Comparison of ENCODE assay signal across 1 cellular context in the genomic region with DNA sequence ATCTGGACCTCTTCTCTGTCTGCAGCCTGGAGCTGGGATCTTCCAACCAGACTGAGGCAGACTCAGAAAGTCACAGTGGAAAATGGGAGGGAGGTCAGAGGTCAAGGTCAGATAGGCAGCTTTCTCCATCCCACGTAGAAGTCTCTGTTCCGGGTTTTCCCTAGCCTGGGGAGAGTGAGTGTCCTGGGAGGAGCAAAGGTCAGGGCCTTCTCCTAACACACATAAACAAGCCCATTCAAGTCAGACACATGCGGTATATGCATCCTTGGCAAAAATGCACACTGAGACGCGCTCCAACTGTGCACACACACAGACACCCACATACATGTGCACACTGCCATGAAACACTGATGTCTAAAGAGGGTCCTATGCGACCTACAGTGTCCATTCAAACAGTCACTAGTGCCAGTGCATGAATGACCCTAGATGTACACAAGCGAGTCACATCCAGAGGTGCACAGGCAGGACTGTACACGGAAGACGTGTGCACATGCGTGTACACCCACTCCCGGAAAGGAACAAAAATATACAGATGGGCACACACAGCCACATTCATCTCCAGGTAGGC.
A peak's percentile ranks its signal among the peaks of the same experiment; 100 is the strongest.
TF ChIP-seq lines count a peak whose summit lies in the region.

No MANE protein-coding gene starts in this region.

TF ChIP-seq in GM12878, 131 proteins besides CTCF, POLR2A, EP300 and RAD21 (continued from another document):
- TF ChIP-seq TBL1XR1 (IDR thresholded peaks at IDR 0.05; ENCODE audit: low read depth, low read length) (no peak), BACH1 (IDR thresholded peaks at IDR 0.05; ENCODE audit: borderline replicate concordance) (no peak), MTA3 (IDR thresholded peaks at IDR 0.05; ENCODE audit: borderline replicate concordance, low read length) (no peak), MEF2A (IDR thresholded peaks at IDR 0.05; ENCODE audit: insufficient read depth, low read depth, low read length) (no peak), WRNIP1 (IDR thresholded peaks at IDR 0.05; ENCODE audit: borderline replicate concordance, low read depth, low read length) (no peak), FOXK2 (IDR thresholded peaks at IDR 0.05) (peak; percentile 8; the same call in 1 of the 2 replicates), NBN (IDR thresholded peaks at IDR 0.05) (0 out of 2 replicates have a peak, but pooled peaks have one; percentile 36), IRF4 (IDR thresholded peaks at IDR 0.05; ENCODE audit: low read depth, low read length) (no peak), ZNF622 (IDR thresholded peaks at IDR 0.05) (no peak), CBX5 (IDR thresholded peaks at IDR 0.05; ENCODE audit: low read depth) (no peak), NFXL1 (IDR thresholded peaks at IDR 0.05; ENCODE audit: borderline replicate concordance) (no peak), FOXM1 (IDR thresholded peaks at IDR 0.05; ENCODE audit: low read depth, low read length) (no peak), EZH2 (IDR thresholded peaks at IDR 0.05; ENCODE audit: borderline replicate concordance, control insufficient read depth, low read depth, low read length) (no peak), NFYA (IDR thresholded peaks at IDR 0.05; ENCODE audit: borderline replicate concordance, low read depth, low read length) (no peak), NFIC (IDR thresholded peaks at IDR 0.05; ENCODE audit: low read depth, low read length) (no peak), POLR2AphosphoS2 (IDR thresholded peaks at IDR 0.05; ENCODE audit: low read depth, low read length) (no peak), SRF (IDR thresholded peaks at IDR 0.05; ENCODE audit: low read depth in 2 of 2, low read length in 2 of 2) (no peak), CHD1 (IDR thresholded peaks at IDR 0.05; ENCODE audit: low read depth, low read length) (no peak), JUNB (IDR thresholded peaks at IDR 0.05) (no peak), RUNX3 (IDR thresholded peaks at IDR 0.05; ENCODE audit: low read length) (no peak)
- TF ChIP-seq, protein P1, sequence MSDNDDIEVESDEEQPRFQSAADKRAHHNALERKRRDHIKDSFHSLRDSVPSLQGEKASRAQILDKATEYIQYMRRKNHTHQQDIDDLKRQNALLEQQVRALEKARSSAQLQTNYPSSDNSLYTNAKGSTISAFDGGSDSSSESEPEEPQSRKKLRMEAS (IDR thresholded peaks at IDR 0.05; ENCODE audit: low read depth, low read length), result no peak
- TF ChIP-seq, protein P2, sequence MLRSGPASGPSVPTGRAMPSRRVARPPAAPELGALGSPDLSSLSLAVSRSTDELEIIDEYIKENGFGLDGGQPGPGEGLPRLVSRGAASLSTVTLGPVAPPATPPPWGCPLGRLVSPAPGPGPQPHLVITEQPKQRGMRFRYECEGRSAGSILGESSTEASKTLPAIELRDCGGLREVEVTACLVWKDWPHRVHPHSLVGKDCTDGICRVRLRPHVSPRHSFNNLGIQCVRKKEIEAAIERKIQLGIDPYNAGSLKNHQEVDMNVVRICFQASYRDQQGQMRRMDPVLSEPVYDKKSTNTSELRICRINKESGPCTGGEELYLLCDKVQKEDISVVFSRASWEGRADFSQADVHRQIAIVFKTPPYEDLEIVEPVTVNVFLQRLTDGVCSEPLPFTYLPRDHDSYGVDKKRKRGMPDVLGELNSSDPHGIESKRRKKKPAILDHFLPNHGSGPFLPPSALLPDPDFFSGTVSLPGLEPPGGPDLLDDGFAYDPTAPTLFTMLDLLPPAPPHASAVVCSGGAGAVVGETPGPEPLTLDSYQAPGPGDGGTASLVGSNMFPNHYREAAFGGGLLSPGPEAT (IDR thresholded peaks at IDR 0.05; ENCODE audit: low read depth), result no peak
- TF ChIP-seq, protein P3, sequence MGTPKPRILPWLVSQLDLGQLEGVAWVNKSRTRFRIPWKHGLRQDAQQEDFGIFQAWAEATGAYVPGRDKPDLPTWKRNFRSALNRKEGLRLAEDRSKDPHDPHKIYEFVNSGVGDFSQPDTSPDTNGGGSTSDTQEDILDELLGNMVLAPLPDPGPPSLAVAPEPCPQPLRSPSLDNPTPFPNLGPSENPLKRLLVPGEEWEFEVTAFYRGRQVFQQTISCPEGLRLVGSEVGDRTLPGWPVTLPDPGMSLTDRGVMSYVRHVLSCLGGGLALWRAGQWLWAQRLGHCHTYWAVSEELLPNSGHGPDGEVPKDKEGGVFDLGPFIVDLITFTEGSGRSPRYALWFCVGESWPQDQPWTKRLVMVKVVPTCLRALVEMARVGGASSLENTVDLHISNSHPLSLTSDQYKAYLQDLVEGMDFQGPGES (IDR thresholded peaks at IDR 0.05), result no peak
- TF ChIP-seq, protein P4, sequence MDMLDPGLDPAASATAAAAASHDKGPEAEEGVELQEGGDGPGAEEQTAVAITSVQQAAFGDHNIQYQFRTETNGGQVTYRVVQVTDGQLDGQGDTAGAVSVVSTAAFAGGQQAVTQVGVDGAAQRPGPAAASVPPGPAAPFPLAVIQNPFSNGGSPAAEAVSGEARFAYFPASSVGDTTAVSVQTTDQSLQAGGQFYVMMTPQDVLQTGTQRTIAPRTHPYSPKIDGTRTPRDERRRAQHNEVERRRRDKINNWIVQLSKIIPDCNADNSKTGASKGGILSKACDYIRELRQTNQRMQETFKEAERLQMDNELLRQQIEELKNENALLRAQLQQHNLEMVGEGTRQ (IDR thresholded peaks at IDR 0.05; ENCODE audit: borderline replicate concordance, low read depth, low read length), result no peak
- TF ChIP-seq, protein P5, sequence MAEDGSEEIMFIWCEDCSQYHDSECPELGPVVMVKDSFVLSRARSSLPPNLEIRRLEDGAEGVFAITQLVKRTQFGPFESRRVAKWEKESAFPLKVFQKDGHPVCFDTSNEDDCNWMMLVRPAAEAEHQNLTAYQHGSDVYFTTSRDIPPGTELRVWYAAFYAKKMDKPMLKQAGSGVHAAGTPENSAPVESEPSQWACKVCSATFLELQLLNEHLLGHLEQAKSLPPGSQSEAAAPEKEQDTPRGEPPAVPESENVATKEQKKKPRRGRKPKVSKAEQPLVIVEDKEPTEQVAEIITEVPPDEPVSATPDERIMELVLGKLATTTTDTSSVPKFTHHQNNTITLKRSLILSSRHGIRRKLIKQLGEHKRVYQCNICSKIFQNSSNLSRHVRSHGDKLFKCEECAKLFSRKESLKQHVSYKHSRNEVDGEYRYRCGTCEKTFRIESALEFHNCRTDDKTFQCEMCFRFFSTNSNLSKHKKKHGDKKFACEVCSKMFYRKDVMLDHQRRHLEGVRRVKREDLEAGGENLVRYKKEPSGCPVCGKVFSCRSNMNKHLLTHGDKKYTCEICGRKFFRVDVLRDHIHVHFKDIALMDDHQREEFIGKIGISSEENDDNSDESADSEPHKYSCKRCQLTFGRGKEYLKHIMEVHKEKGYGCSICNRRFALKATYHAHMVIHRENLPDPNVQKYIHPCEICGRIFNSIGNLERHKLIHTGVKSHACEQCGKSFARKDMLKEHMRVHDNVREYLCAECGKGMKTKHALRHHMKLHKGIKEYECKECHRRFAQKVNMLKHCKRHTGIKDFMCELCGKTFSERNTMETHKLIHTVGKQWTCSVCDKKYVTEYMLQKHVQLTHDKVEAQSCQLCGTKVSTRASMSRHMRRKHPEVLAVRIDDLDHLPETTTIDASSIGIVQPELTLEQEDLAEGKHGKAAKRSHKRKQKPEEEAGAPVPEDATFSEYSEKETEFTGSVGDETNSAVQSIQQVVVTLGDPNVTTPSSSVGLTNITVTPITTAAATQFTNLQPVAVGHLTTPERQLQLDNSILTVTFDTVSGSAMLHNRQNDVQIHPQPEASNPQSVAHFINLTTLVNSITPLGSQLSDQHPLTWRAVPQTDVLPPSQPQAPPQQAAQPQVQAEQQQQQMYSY (CRISPR knock-in tag; IDR thresholded peaks at IDR 0.05), result no peak
TF ChIP-seq in GM12878: peak in this region for 16.
